Comparison of ENCODE assay signal across 25 cellular contexts in genomic region chr2:15669375-15669910, GRCh38.
"Had no signal": no experiment of that assay in that cellular context is flagged by ENCODE, and none has a peak within 500 bp of the region (broad histone marks: within the 10 kb centered on the region; RNA-seq: fewer than 3 reads in every experiment).

No MANE protein-coding gene starts in this region.

- H3K27ac Mint-ChIP-seq: naive B cell; natural killer cell treated with Interleukin-12 subunit alpha and Interleukin-12 subunit beta and Interleukin-15 and Interleukin-18, amount 100 ng/mL, for 72 hours; stimulated activated naive CD8-positive, alpha-beta T cell treated with anti-CD3 and anti-CD28 coated beads, Interleukin-15, amount 100 ng/mL, for 72 hours had no signal

- H3K36me3 ChIP-seq: esophagus muscularis mucosa, heart right ventricle, left ventricle myocardium inferior, lower lobe of right lung, prostate gland, right atrium auricular region, thyroid gland, vagina had no signal

- H3K4me3 Mint-ChIP-seq: naive B cell; natural killer cell treated with Interleukin-12 subunit alpha and Interleukin-12 subunit beta and Interleukin-15 and Interleukin-18, amount 100 ng/mL, for 72 hours; stimulated activated naive CD8-positive, alpha-beta T cell treated with anti-CD3 and anti-CD28 coated beads, Interleukin-15, amount 100 ng/mL, for 72 hours had no signal

- DNase-seq: cerebellar nuclear complex; cortex of kidney; foreskin melanocyte; glutamatergic neuron; heart right ventricle; hypothalamus; left cardiac atrium; left ventricle myocardium inferior; lower lobe of right lung; mucosa of descending colon; naive B cell; nucleus accumbens; stimulated activated CD4-positive, alpha-beta T cell treated with anti-CD3 and anti-CD28 coated beads, Interleukin-12 subunit alpha, Interleukin-12 subunit beta, amount 100 ng/mL, for 4 hours; stimulated activated CD4-positive, alpha-beta T cell treated with anti-CD3 and anti-CD28 coated beads, Interleukin-1b, Interleukin-23, amount 100 ng/mL, for 48 hours; stimulated activated CD4-positive, alpha-beta T cell treated with anti-CD3 and anti-CD28 coated beads, Interleukin-4, amount 100 ng/mL, for 1 hour; stimulated activated CD8-positive, alpha-beta memory T cell treated with anti-CD3 and anti-CD28 coated beads, Interleukin-4, amount 100 ng/mL, for 48 hours; stimulated activated naive CD4-positive, alpha-beta T cell; stimulated activated naive CD8-positive, alpha-beta T cell treated with anti-CD3 and anti-CD28 coated beads, Interleukin-15, amount 100 ng/mL, for 72 hours; thyroid gland had no signal

- H3K9me3 ChIP-seq: esophagus muscularis mucosa, heart right ventricle, left ventricle myocardium inferior, lower lobe of right lung, mucosa of descending colon, prostate gland, right atrium auricular region, thyroid gland, vagina had no signal

- H3K4me3 ChIP-seq: esophagus muscularis mucosa, heart right ventricle, left ventricle myocardium inferior, lower lobe of right lung, mucosa of descending colon, prostate gland, right atrium auricular region, smooth muscle cell, thyroid gland, vagina had no signal

- H3K4me1 ChIP-seq: prostate gland, vagina had no signal

- H3K9me3 Mint-ChIP-seq: naive B cell; natural killer cell treated with Interleukin-12 subunit alpha and Interleukin-12 subunit beta and Interleukin-15 and Interleukin-18, amount 100 ng/mL, for 72 hours; stimulated activated naive CD8-positive, alpha-beta T cell treated with anti-CD3 and anti-CD28 coated beads, Interleukin-15, amount 100 ng/mL, for 72 hours had no signal

- H3K4me1 Mint-ChIP-seq: naive B cell; stimulated activated naive CD8-positive, alpha-beta T cell treated with anti-CD3 and anti-CD28 coated beads, Interleukin-15, amount 100 ng/mL, for 72 hours had no signal

- H3K27ac ChIP-seq: esophagus muscularis mucosa, left ventricle myocardium inferior, lower lobe of right lung, prostate gland, right atrium auricular region, vagina had no signal

- H3K27me3 ChIP-seq: right atrium auricular region, thyroid gland, vagina had no signal

- ATAC-seq: heart right ventricle; left cardiac atrium; lower lobe of right lung; mucosa of descending colon; natural killer cell treated with Interleukin-12 subunit alpha and Interleukin-12 subunit beta and Interleukin-15 and Interleukin-18, amount 100 ng/mL, for 72 hours; stimulated activated naive CD8-positive, alpha-beta T cell treated with anti-CD3 and anti-CD28 coated beads, Interleukin-15, amount 100 ng/mL, for 72 hours had no signal

- H3K36me3 Mint-ChIP-seq: naive B cell; natural killer cell treated with Interleukin-12 subunit alpha and Interleukin-12 subunit beta and Interleukin-15 and Interleukin-18, amount 100 ng/mL, for 72 hours had no signal
